ENCODE assay signal across 27 cellular contexts in genomic region chr6:35084511-35085203, GRCh38. TPM values are rescaled to one million over a fixed set of nuclear protein-coding genes. Genes with fewer than 3 reads are reported as not detected.
DNase-seq lines count a peak whose midpoint lies in the region; ATAC-seq and TF ChIP-seq lines count a peak whose summit lies in the region.
"Had no signal": no experiment of that assay in that cellular context is flagged by ENCODE, and none has a peak within 500 bp of the region (broad histone marks: within the 10 kb centered on the region; RNA-seq: fewer than 3 reads in every experiment).

No MANE protein-coding gene starts in this region.

- H3K9ac ChIP-seq in muscle layer of colon (ENCODE audit: low read length): no peak overlapping the region
- H3K9ac ChIP-seq: BLaER1 had no signal

- H3K27ac Mint-ChIP-seq in MCF 10A (ENCODE audit: low read depth, unreplicated experiment) (no peak overlapping the region), chondrocyte (ENCODE audit: unreplicated experiment) (no peak overlapping the region)
- no peak overlapping the region for H3K27ac Mint-ChIP-seq in stimulated activated naive B cell treated with anti-CD40 and anti-IgM and Interleukin-4, amounts not matched to agents 10 μg/mL and 1 μg/mL and 100 μg/mL, for 72 hours
- H3K27ac Mint-ChIP-seq: activated CD4-positive, alpha-beta memory T cell treated with anti-CD3 and anti-CD28 coated beads, Interleukin-2, amount 10 ng/mL, durations not matched to agents 7 days and 5 days; brain had no signal

- TF ChIP-seq POLR2A in breast epithelium (IDR thresholded peaks at IDR 0.05): no peak

- H3K9me3 Mint-ChIP-seq in MCF 10A (ENCODE audit: unreplicated experiment): no peaks in the 10 kb centered on the region
- H3K9me3 Mint-ChIP-seq in chondrocyte (ENCODE audit: low read depth): no peaks in the 10 kb centered on the region
- no peaks in the 10 kb centered on the region for H3K9me3 Mint-ChIP-seq in stimulated activated naive B cell treated with anti-CD40 and anti-IgM and Interleukin-4, amounts not matched to agents 10 μg/mL and 1 μg/mL and 100 μg/mL, for 72 hours
- H3K9me3 Mint-ChIP-seq: activated CD4-positive, alpha-beta memory T cell treated with anti-CD3 and anti-CD28 coated beads, Interleukin-2, amount 10 ng/mL, durations not matched to agents 7 days and 5 days; brain had no signal

- no TSS peak for BruUV-seq in MCF 10A (replicated peaks; lab: Mats Ljungman, UMichigan)

- H3K36me3 Mint-ChIP-seq in MCF 10A (ENCODE audit: insufficient read depth, unreplicated experiment) (peaks cover 35% of the 10 kb centered on the region), chondrocyte (ENCODE audit: low read depth) (peaks cover 40% of the 10 kb centered on the region)
- H3K36me3 Mint-ChIP-seq in stimulated activated naive B cell treated with anti-CD40 and anti-IgM and Interleukin-4, amounts not matched to agents 10 μg/mL and 1 μg/mL and 100 μg/mL, for 72 hours: peaks cover 57 to 72% of the 10 kb centered on the region in 2 donors

- CTCF ChIA-PET in MCF 10A (lab: Yijun Ruan, JAX): interaction anchor here (0.8 kb wide), 1 partner anchor 121 kb away, joined by 3 read pairs; no protein-coding TSS in a partner anchor

- H3K4me1 ChIP-seq in breast epithelium (peaks cover 0 to 6% of the 10 kb centered on the region in 2 donors), muscle layer of colon (ENCODE audit: insufficient read depth, low read length) (peaks cover 28% of the 10 kb centered on the region), upper lobe of right lung (peaks cover 19% of the 10 kb centered on the region)
- H3K4me1 ChIP-seq: gastrocnemius medialis had no signal

- POLR2A ChIA-PET in MCF 10A (lab: Yijun Ruan, JAX): no interaction called here

- ATAC-seq in upper lobe of right lung: no peak
- ATAC-seq in stimulated activated naive B cell treated with anti-CD40 and anti-IgM and Interleukin-4, amounts not matched to agents 10 μg/mL and 1 μg/mL and 100 μg/mL, for 72 hours (replicated peaks): no peak
- ATAC-seq: esophagus mucosa, gastrocnemius medialis, HCT116 had no signal

- H3K27me3 ChIP-seq in breast epithelium (no peaks in the 10 kb centered on the region), muscle layer of colon (ENCODE audit: control insufficient read depth in 1 of 2, insufficient read depth in 2 of 2, low read length in 2 of 2) (no peaks in the 10 kb centered on the region), upper lobe of right lung (no peaks in the 10 kb centered on the region)
- H3K27me3 ChIP-seq: BLaER1, gastrocnemius medialis had no signal

- H3K4me3 Mint-ChIP-seq in MCF 10A (ENCODE audit: unreplicated experiment): no peak overlapping the region
- H3K4me3 Mint-ChIP-seq in chondrocyte (ENCODE audit: unreplicated experiment): no peak overlapping the region
- H3K4me3 Mint-ChIP-seq in stimulated activated naive B cell treated with anti-CD40 and anti-IgM and Interleukin-4, amounts not matched to agents 10 μg/mL and 1 μg/mL and 100 μg/mL, for 72 hours: no peak overlapping the region
- H3K4me3 Mint-ChIP-seq: activated CD4-positive, alpha-beta memory T cell treated with anti-CD3 and anti-CD28 coated beads, Interleukin-2, amount 10 ng/mL, durations not matched to agents 7 days and 5 days; brain had no signal

- TF ChIP-seq CTCF in breast epithelium (IDR thresholded peaks at IDR 0.05): no peak
- TF ChIP-seq CTCF in MCF 10A (IDR thresholded peaks at IDR 0.05; ENCODE audit: unreplicated experiment): no peak
- no peak for TF ChIP-seq CTCF in chondrocyte (IDR thresholded peaks at IDR 0.05)
- TF ChIP-seq CTCF in upper lobe of right lung (IDR thresholded peaks at IDR 0.05): no peak

- H3K27ac ChIP-seq in breast epithelium: peak overlapping the region; percentile 10 to 30
- H3K27ac ChIP-seq in muscle layer of colon (ENCODE audit: low read depth, low read length): peak overlapping the region; percentile 27
- H3K27ac ChIP-seq in upper lobe of right lung: no peak overlapping the region
- H3K27ac ChIP-seq: BLaER1, gastrocnemius medialis, HL-60, WERI-Rb-1 had no signal

- DNase-seq in breast epithelium (ENCODE audit: low spot score in 2 of 2) (no peak), MCF 10A (ENCODE audit: unreplicated experiment) (no peak), chondrocyte (ENCODE audit: low spot score) (peak; percentile 56), upper lobe of right lung (peak; percentile 50), NCI-H2107 treated with DMSO at 0.1 percent for 48 hours (lab: John Stamatoyannopoulos, UW; ENCODE audit: unreplicated experiment) (no peak)
- no peak for DNase-seq in stimulated activated naive B cell treated with anti-CD40 and anti-IgM and Interleukin-4, amounts not matched to agents 10 μg/mL and 1 μg/mL and 100 μg/mL, for 72 hours
- no peak for DNase-seq in effector CD8-positive, alpha-beta T cell (lab: John Stamatoyannopoulos, UW)
- DNase-seq: ACHN; activated CD4-positive, alpha-beta memory T cell treated with anti-CD3 and anti-CD28 coated beads, Interleukin-2, amount 10 ng/mL, durations not matched to agents 7 days and 5 days; COR-L47; DMS79; effector memory CD4-positive, alpha-beta T cell; gastrocnemius medialis; GF-D8; Karpas-422; NCI-H1048; NCI-H187; stimulated activated CD4-positive, alpha-beta T cell treated with anti-CD3 and anti-CD28 coated beads, Interleukin-1b, Interleukin-23, amount 100 ng/mL, for 48 hours; WERI-Rb-1 had no signal

- H3K36me3 ChIP-seq in breast epithelium (no peaks in the 10 kb centered on the region), muscle layer of colon (ENCODE audit: insufficient read depth, low read length) (peaks cover 97% of the 10 kb centered on the region), upper lobe of right lung (peaks cover 96% of the 10 kb centered on the region)

- H3K4me1 Mint-ChIP-seq in MCF 10A (ENCODE audit: insufficient read depth, unreplicated experiment) (peaks cover 4% of the 10 kb centered on the region), chondrocyte (ENCODE audit: low read depth) (peaks cover 26% of the 10 kb centered on the region)
- H3K4me1 Mint-ChIP-seq in stimulated activated naive B cell treated with anti-CD40 and anti-IgM and Interleukin-4, amounts not matched to agents 10 μg/mL and 1 μg/mL and 100 μg/mL, for 72 hours: peaks cover 8 to 15% of the 10 kb centered on the region in 2 donors
- H3K4me1 Mint-ChIP-seq: activated CD4-positive, alpha-beta memory T cell treated with anti-CD3 and anti-CD28 coated beads, Interleukin-2, amount 10 ng/mL, durations not matched to agents 7 days and 5 days had no signal

- intact Hi-C loops in breast epithelium (cut with DNase I; ENCODE audit: low total_unique reads): no loop called here
- intact Hi-C loops in MCF 10A (cut with micrococcal nuclease): no loop called here
- intact Hi-C loops in upper lobe of right lung (cut with DNase I): no loop called here

- H3K27me3 Mint-ChIP-seq in MCF 10A (ENCODE audit: insufficient read depth, unreplicated experiment) (no peaks in the 10 kb centered on the region), chondrocyte (ENCODE audit: low read depth) (no peaks in the 10 kb centered on the region)
- no peaks in the 10 kb centered on the region for H3K27me3 Mint-ChIP-seq in stimulated activated naive B cell treated with anti-CD40 and anti-IgM and Interleukin-4, amounts not matched to agents 10 μg/mL and 1 μg/mL and 100 μg/mL, for 72 hours
- H3K27me3 Mint-ChIP-seq: activated CD4-positive, alpha-beta memory T cell treated with anti-CD3 and anti-CD28 coated beads, Interleukin-2, amount 10 ng/mL, durations not matched to agents 7 days and 5 days had no signal

- H3K4me3 ChIP-seq in breast epithelium (no peak overlapping the region), muscle layer of colon (ENCODE audit: low read depth in 1 of 2, low read length in 2 of 2) (no peak overlapping the region), upper lobe of right lung (no peak overlapping the region)
- H3K4me3 ChIP-seq: BLaER1, gastrocnemius medialis had no signal

- H3K9me3 ChIP-seq in breast epithelium (no peaks in the 10 kb centered on the region), muscle layer of colon (ENCODE audit: low read length) (no peaks in the 10 kb centered on the region), upper lobe of right lung (no peaks in the 10 kb centered on the region)
- H3K9me3 ChIP-seq: BLaER1, gastrocnemius medialis had no signal

RNA-seq across cellular contexts. Expression of gene TCP11, which starts 56.5 kb away (rescaled TPM):
- total RNA-seq in breast epithelium (under 1 TPM in 2 of 3 donors, not detected in 1; 0.32 to 0.66 TPM), MCF 10A (2022) (not detected in 2 replicates), chondrocyte (not detected in 3 replicates), upper lobe of right lung (not detected)
- total RNA-seq: activated CD4-positive, alpha-beta memory T cell treated with anti-CD3 and anti-CD28 coated beads, Interleukin-2, amount 10 ng/mL, durations not matched to agents 7 days and 5 days; esophagus mucosa; skeletal muscle tissue; subcutaneous adipose tissue had no signal

Comparison
In these comparisons a context has a peak if more than half of its experiments do, and no peak if none do; other contexts are left out.
1. DNase-seq: peak in chondrocyte (single experiment) and upper lobe of right lung (single experiment); none in breast epithelium (0 of 2), MCF 10A (single experiment), NCI-H2107 treated with DMSO at 0.1 percent for 48 hours (single experiment), stimulated activated naive B cell treated with anti-CD40 and anti-IgM and Interleukin-4, amounts not matched to agents 10 μg/mL and 1 μg/mL and 100 μg/mL, for 72 hours (single experiment) and effector CD8-positive, alpha-beta T cell (single experiment).